ENCODE assay signal across 16 cellular contexts in genomic region chr13:37395544-37395943, GRCh38.
"Had no signal": no experiment of that assay in that cellular context is flagged by ENCODE, and none has a peak within 500 bp of the region (broad histone marks: within the 10 kb centered on the region; RNA-seq: fewer than 3 reads in every experiment).

No MANE protein-coding gene starts in this region.

- H3K36me3 Mint-ChIP-seq: type B pancreatic cell had no signal

- ATAC-seq: effector memory CD8-positive, alpha-beta T cell; foreskin keratinocyte; natural killer cell had no signal

- H2AFZ ChIP-seq: hepatocyte had no signal

- H3K27me3 ChIP-seq: foreskin keratinocyte, hepatocyte, ovary, right atrium auricular region had no signal

- H3K27ac ChIP-seq: foreskin keratinocyte, hepatocyte, ovary, right atrium auricular region had no signal

- H3K79me2 ChIP-seq: hepatocyte had no signal

- H3K4me1 Mint-ChIP-seq: natural killer cell, neural crest cell had no signal

- H3K4me1 ChIP-seq: foreskin keratinocyte had no signal

- H3K27ac Mint-ChIP-seq: dendritic cell treated with granulocyte-macrophage colony-stimulating factor and Interleukin-4, amounts not matched to agents 40 ng/mL and 50 ng/mL, for 4 days; effector memory CD8-positive, alpha-beta T cell; mesothelial cell of epicardium; natural killer cell; type B pancreatic cell had no signal

- H3K4me3 ChIP-seq: hepatocyte, ovary, right atrium auricular region, smooth muscle cell had no signal

- H3K4me2 ChIP-seq: hepatocyte, smooth muscle cell had no signal

- H3K9me3 ChIP-seq: ovary had no signal

- H3K36me3 ChIP-seq: ovary, right atrium auricular region had no signal

- DNase-seq: effector memory CD8-positive, alpha-beta T cell; foreskin keratinocyte; kidney glomerular epithelial cell; mammary epithelial cell; natural killer cell; nucleus accumbens; ovary; stimulated activated CD4-positive, alpha-beta T cell treated with anti-CD3 and anti-CD28 coated beads, Interleukin-2, amount 100 ng/mL, for 48 hours; stimulated activated naive CD4-positive, alpha-beta T cell treated with Interleukin-2 at 50 U/mL for 16 hours had no signal

- H3K9me3 Mint-ChIP-seq: type B pancreatic cell had no signal

- H3K4me3 Mint-ChIP-seq: dendritic cell treated with granulocyte-macrophage colony-stimulating factor and Interleukin-4, amounts not matched to agents 40 ng/mL and 50 ng/mL, for 4 days; effector memory CD8-positive, alpha-beta T cell; mesothelial cell of epicardium; natural killer cell; neural crest cell; type B pancreatic cell had no signal

- H3K27me3 Mint-ChIP-seq: dendritic cell treated with granulocyte-macrophage colony-stimulating factor and Interleukin-4, amounts not matched to agents 40 ng/mL and 50 ng/mL, for 4 days; effector memory CD8-positive, alpha-beta T cell; type B pancreatic cell had no signal
